Comparison of ENCODE assay signal across 1 cellular context in the genomic region with DNA sequence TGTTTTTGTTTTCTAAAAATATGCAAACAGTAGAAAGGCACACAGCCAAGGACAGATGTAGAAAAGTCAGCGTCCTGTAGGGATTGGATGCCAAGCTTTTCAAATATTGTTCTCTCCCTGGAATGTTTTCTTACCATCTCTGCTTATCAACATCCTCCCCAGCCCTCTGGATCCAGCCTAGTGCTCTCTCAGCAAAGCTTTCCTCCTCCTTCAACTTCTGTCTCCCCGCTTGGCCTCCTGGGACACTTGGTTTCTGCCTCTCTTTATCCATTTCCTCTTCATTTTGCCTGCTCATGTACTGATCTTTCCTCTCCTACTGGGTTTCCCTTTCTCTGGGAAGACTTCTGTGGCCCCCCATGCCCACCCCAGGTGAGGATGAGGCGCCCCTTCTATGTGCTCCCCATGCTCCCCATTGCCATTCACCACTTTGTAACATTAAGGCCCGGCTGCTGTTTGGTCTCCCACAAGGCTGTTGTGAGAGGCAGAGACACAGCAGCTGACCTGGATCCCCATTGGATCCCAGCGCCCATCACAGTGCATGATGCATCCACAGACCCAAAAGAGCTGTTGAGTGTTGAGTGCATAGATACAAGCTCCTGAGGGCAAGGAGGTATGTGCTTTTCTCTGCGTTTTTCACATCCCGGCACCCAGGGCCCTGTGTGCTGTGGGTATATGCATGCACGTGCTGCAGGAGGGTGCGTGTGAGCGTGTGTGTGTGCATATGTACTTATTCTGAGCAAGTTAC.
TF ChIP-seq lines count a peak whose summit lies in the region.

No MANE protein-coding gene starts in this region.

TF ChIP-seq in IMR-90, 13 proteins besides CTCF, POLR2A, EP300 and RAD21 (continued from another document):
- TF ChIP-seq MAFK (IDR thresholded peaks at IDR 0.05; ENCODE audit: low read depth, low read length) = no peak
- no peak for TF ChIP-seq FOS (IDR thresholded peaks at IDR 0.05; ENCODE audit: low read depth, low read length)
